In genomic region chr6:2858678-2859324, GRCh38 we compare ENCODE assay signal across 8 cellular contexts. TPM values are rescaled to one million over a fixed set of nuclear protein-coding genes. Genes with fewer than 3 reads are reported as not detected.
DNase-seq lines count a peak whose midpoint lies in the region; ATAC-seq and FAIRE-seq lines count a peak whose summit lies in the region.

No MANE protein-coding gene starts in this region.

- ATAC-seq in esophagus mucosa (peak; percentile 28), GM19328 (IDR thresholded peaks at IDR 0.05; ENCODE audit: unreplicated experiment) (no peak)
- peak; percentile 38 for ATAC-seq in stimulated activated memory B cell treated with anti-CD40 and anti-IgM and Interleukin-4, amounts not matched to agents 10 μg/mL and 1 μg/mL and 100 μg/mL, for 72 hours

- peak overlapping the region; percentile 94 for H3K4me3 Mint-ChIP-seq in stimulated activated memory B cell treated with anti-CD40 and anti-IgM and Interleukin-4, amounts not matched to agents 10 μg/mL and 1 μg/mL and 100 μg/mL, for 72 hours

- H3K9me3 Mint-ChIP-seq in stimulated activated memory B cell treated with anti-CD40 and anti-IgM and Interleukin-4, amounts not matched to agents 10 μg/mL and 1 μg/mL and 100 μg/mL, for 72 hours: peaks cover 3% of the 10 kb centered on the region

- peaks cover 6% of the 10 kb centered on the region for H3K36me3 Mint-ChIP-seq in stimulated activated memory B cell treated with anti-CD40 and anti-IgM and Interleukin-4, amounts not matched to agents 10 μg/mL and 1 μg/mL and 100 μg/mL, for 72 hours

- peaks cover 93% of the 10 kb centered on the region for H3K4me1 Mint-ChIP-seq in stimulated activated memory B cell treated with anti-CD40 and anti-IgM and Interleukin-4, amounts not matched to agents 10 μg/mL and 1 μg/mL and 100 μg/mL, for 72 hours

- FAIRE-seq in GM19239 (lab: Jason Lieb, UNC): peak; percentile 68

- DNase-seq in GM19239 (ENCODE audit: insufficient read length, low spot score) (no peak), NCI-H526 (lab: John Stamatoyannopoulos, UW) (no peak), foreskin melanocyte (no peak), NCI-H1092 treated with DMSO at 0.1 percent for 48 hours (lab: John Stamatoyannopoulos, UW) (no peak)
- peak; percentile 66 for DNase-seq in activated CD4-positive, alpha-beta T cell treated with anti-CD3 and anti-CD28 coated beads, Interleukin-2, amount 50 U/mL, for 1 hour

- H3K27me3 Mint-ChIP-seq in stimulated activated memory B cell treated with anti-CD40 and anti-IgM and Interleukin-4, amounts not matched to agents 10 μg/mL and 1 μg/mL and 100 μg/mL, for 72 hours: no peaks in the 10 kb centered on the region

- H3K27ac Mint-ChIP-seq in stimulated activated memory B cell treated with anti-CD40 and anti-IgM and Interleukin-4, amounts not matched to agents 10 μg/mL and 1 μg/mL and 100 μg/mL, for 72 hours: peak overlapping the region; percentile 99

RNA-seq across cellular contexts. Expression of gene SERPINB1, which starts 17.1 kb away (rescaled TPM):
- 576 TPM for total RNA-seq in esophagus mucosa

RNA-seq across cellular contexts. Expression of gene SERPINB9, which starts 44.3 kb away (rescaled TPM):
- 8.4 TPM for total RNA-seq in esophagus mucosa
